31 cellular contexts compared by ENCODE assay signal in genomic region chr22:35601013-35601580, GRCh38. TPM values are rescaled to one million over a fixed set of nuclear protein-coding genes. Genes with fewer than 3 reads are reported as not detected.
"Had no signal": no experiment of that assay in that cellular context is flagged by ENCODE, and none has a peak within 500 bp of the region (broad histone marks: within the 10 kb centered on the region; RNA-seq: fewer than 3 reads in every experiment).

No MANE protein-coding gene starts in this region.

- H3K9me3 ChIP-seq: adrenal gland, body of pancreas, breast epithelium, MG63 had no signal

- DNase-seq: activated CD4-positive, alpha-beta T cell treated with anti-CD3 and anti-CD28 coated beads for 36 hours; activated CD4-positive, alpha-beta T cell treated with anti-CD3 and anti-CD28 coated beads, Interleukin-2, amount 10 ng/mL, durations not matched to agents 7 days and 5 days; activated CD4-positive, alpha-beta T cell treated with anti-CD3 and anti-CD28 coated beads, Interleukin-2, amount 50 U/mL, for 48 hours; activated CD8-positive, alpha-beta T cell treated with anti-CD3 and anti-CD28 coated beads, Interleukin-2, amount 10 ng/mL, durations not matched to agents 7 days and 5 days; activated gamma-delta T cell; activated naive CD4-positive, alpha-beta T cell treated with Interleukin-2 at 50 U/mL for 16 hours; activated T-cell treated with anti-CD3 and anti-CD28 coated beads, Interleukin-2, amount 50 U/mL, for 24 hours; Karpas-422; MG63; NCI-H1048; NCI-H1105 treated with DMSO at 0.1 percent for 48 hours; NCI-H1436; NCI-H1694; NCI-H1930; NCI-H2081 treated with DMSO at 0.1 percent for 48 hours; NCI-H510A; NCI-H526; NCI-H748 treated with DMSO at 0.1 percent for 48 hours; NK-92 treated with Interleukin-12 subunit alpha and Interleukin-12 subunit beta, amount 100 ng/mL, for 24 hours; SHP77; SJCRH30 had no signal

- H3K27ac ChIP-seq: adrenal gland, body of pancreas, breast epithelium, SJCRH30, SK-N-MC had no signal

- H3K4me1 ChIP-seq: adrenal gland, breast epithelium had no signal

- H3K27me3 ChIP-seq: adrenal gland, body of pancreas, breast epithelium, MG63, SJCRH30 had no signal

- FAIRE-seq: astrocyte, TTC549 had no signal

- H3K4me3 ChIP-seq: adrenal gland, body of pancreas, breast epithelium, MG63, SJCRH30, SK-N-MC had no signal

- H3K36me3 ChIP-seq: adrenal gland, breast epithelium, MG63, SJCRH30 had no signal

- ATAC-seq: activated CD4-positive, alpha-beta T cell treated with anti-CD3 and anti-CD28 coated beads for 36 hours; activated CD4-positive, CD25-positive, alpha-beta regulatory T cell treated with anti-CD3 and anti-CD28 coated beads, Interleukin-2, amount 50 U/mL, for 24 hours; activated CD8-positive, alpha-beta T cell treated with anti-CD3 and anti-CD28 coated beads, Interleukin-2, amount 10 ng/mL, durations not matched to agents 7 days and 5 days; activated naive CD4-positive, alpha-beta T cell treated with anti-CD3 and anti-CD28 coated beads, Interleukin-2, amount 50 U/mL, for 72 hours; body of pancreas; WTC11 had no signal

RNA-seq across cellular contexts. Expression of gene MB, which starts 16.0 kb away (rescaled TPM):
- total RNA-seq: activated CD4-positive, alpha-beta T cell treated with anti-CD3 and anti-CD28 coated beads for 36 hours; activated CD8-positive, alpha-beta T cell treated with anti-CD3 and anti-CD28 coated beads, Interleukin-2, amount 10 ng/mL, durations not matched to agents 7 days and 5 days; astrocyte; OCI-LY7 had no signal
